ENCODE assay signal across 26 cellular contexts in the genomic region with DNA sequence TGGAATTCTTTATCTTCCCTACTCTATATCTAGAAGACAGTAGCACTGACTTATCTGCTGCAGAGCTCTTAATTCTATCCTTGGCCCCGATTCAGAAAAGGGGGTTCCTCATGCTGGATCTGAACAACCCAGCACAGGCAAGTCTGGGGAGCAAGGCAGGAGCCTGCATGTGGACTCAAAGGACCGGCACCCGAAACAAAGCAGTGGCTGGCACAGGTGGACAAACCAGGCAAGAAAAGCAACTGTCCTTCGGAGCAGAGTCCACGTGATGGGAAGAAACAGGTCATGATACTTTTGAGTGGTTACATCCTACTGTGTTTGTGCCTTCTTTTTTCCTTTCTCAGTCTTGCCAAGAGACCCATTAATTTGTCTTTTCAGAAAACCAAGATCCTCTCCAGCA. TPM values are rescaled to one million over a fixed set of nuclear protein-coding genes. Genes with fewer than 3 reads are reported as not detected.
"Had no signal": no experiment of that assay in that cellular context is flagged by ENCODE, and none has a peak within 500 bp of the region (broad histone marks: within the 10 kb centered on the region; RNA-seq: fewer than 3 reads in every experiment).

No MANE protein-coding gene starts in this region.

- H3K4me3 ChIP-seq: breast epithelium, SK-N-MC had no signal

- H3K9me3 ChIP-seq: breast epithelium had no signal

- DNase-seq: activated CD4-positive, alpha-beta T cell treated with anti-CD3 and anti-CD28 coated beads for 36 hours; activated CD8-positive, alpha-beta memory T cell treated with anti-CD3 and anti-CD28 coated beads, Interleukin-2, amount 50 U/mL, for 48 hours; activated CD8-positive, alpha-beta T cell treated with anti-CD3 and anti-CD28 coated beads, Interleukin-2, amount 10 ng/mL, durations not matched to agents 7 days and 5 days; activated effector memory CD4-positive, alpha-beta T cell treated with Interleukin-2 at 50 U/mL for 16 hours; activated naive CD4-positive, alpha-beta T cell; activated T-cell treated with anti-CD3 and anti-CD28 coated beads, Interleukin-2, amount 50 U/mL, for 1 hour; aorta; caudate nucleus; MV-4-11; NCI-H1092 treated with DMSO at 0.1 percent for 48 hours; NCI-H1417 treated with DMSO at 0.1 percent for 48 hours; NCI-H1694 treated with DMSO at 0.1 percent for 48 hours; NCI-H2081; NCI-H510A treated with DMSO at 0.1 percent for 48 hours; NCI-H69; PC-3; SIG-M5; T-helper 1 cell; WERI-Rb-1 had no signal

- ATAC-seq: activated CD4-positive, alpha-beta T cell treated with anti-CD3 and anti-CD28 coated beads for 36 hours; activated CD8-positive, alpha-beta T cell treated with anti-CD3 and anti-CD28 coated beads, Interleukin-2, amount 10 ng/mL, durations not matched to agents 7 days and 5 days; PC-3 had no signal

- H3K27me3 ChIP-seq: breast epithelium had no signal

- FAIRE-seq: RCC 7860 had no signal

- H3K36me3 ChIP-seq: breast epithelium, WERI-Rb-1 had no signal

- H3K4me2 ChIP-seq: KMS-11 had no signal

- H3K27ac ChIP-seq: breast epithelium, KMS-11, SK-N-MC, WERI-Rb-1 had no signal

- H3K9ac ChIP-seq: KMS-11 had no signal

- H3K4me1 ChIP-seq: breast epithelium had no signal

RNA-seq across cellular contexts. Expression of gene GPR42, which starts 38.3 kb away (rescaled TPM):
- total RNA-seq: activated CD8-positive, alpha-beta T cell treated with anti-CD3 and anti-CD28 coated beads, Interleukin-2, amount 10 ng/mL, durations not matched to agents 7 days and 5 days; aorta; cerebellum; MCF 10A; PC-3; T-helper 2 cell treated with Interferon-gamma antibody and Interleukin-4, amounts not matched to agents 100 ng/mL and 5 ng/mL, for 36 hours had no signal
- polyA plus RNA-seq: aorta had no signal

RNA-seq across cellular contexts. Expression of gene FFAR2, which starts 38.9 kb away (rescaled TPM):
- total RNA-seq: activated CD4-positive, alpha-beta T cell treated with anti-CD3 and anti-CD28 coated beads for 36 hours; activated CD8-positive, alpha-beta T cell treated with anti-CD3 and anti-CD28 coated beads, Interleukin-2, amount 10 ng/mL, durations not matched to agents 7 days and 5 days; cerebellum; MCF 10A; PC-3; T-helper 2 cell treated with Interferon-gamma antibody and Interleukin-4, amounts not matched to agents 100 ng/mL and 5 ng/mL, for 36 hours had no signal

RNA-seq across cellular contexts. Expression of gene FFAR3, which starts 50.9 kb away (rescaled TPM):
- total RNA-seq: activated CD8-positive, alpha-beta T cell treated with anti-CD3 and anti-CD28 coated beads, Interleukin-2, amount 10 ng/mL, durations not matched to agents 7 days and 5 days; cerebellum; MCF 10A; PC-3; T-helper 2 cell treated with Interferon-gamma antibody and Interleukin-4, amounts not matched to agents 100 ng/mL and 5 ng/mL, for 36 hours had no signal
- polyA plus RNA-seq: aorta had no signal
